Comparison of ENCODE assay signal across 24 cellular contexts in genomic region chr10:86068532-86069337, GRCh38.
DNase-seq lines count a peak whose midpoint lies in the region; ATAC-seq and TF ChIP-seq lines count a peak whose summit lies in the region.
"Had no signal": no experiment of that assay in that cellular context is flagged by ENCODE, and none has a peak within 500 bp of the region (broad histone marks: within the 10 kb centered on the region; RNA-seq: fewer than 3 reads in every experiment).

No MANE protein-coding gene starts in this region.

- TF ChIP-seq CTCF in H9 (conservative IDR thresholded peaks at IDR 0.05) (no peak), coronary artery (IDR thresholded peaks at IDR 0.05) (no peak), neural cell (IDR thresholded peaks at IDR 0.05; ENCODE audit: poor library complexity, severe bottlenecking) (no peak)

- no peaks in the 10 kb centered on the region for H4K20me1 ChIP-seq in H9 (ENCODE audit: control insufficient read depth, insufficient read depth, insufficient read length)
- H4K20me1 ChIP-seq in neural cell (ENCODE audit: insufficient read depth): no peaks in the 10 kb centered on the region

- 0 out of 7 replicates have a peak overlapping the region, but pooled peaks of 1 of the 3 experiments have one; percentile 31 for H3K27ac Mint-ChIP-seq in H9
- H3K27ac Mint-ChIP-seq: activated naive CD4-positive, alpha-beta T cell treated with anti-CD3 and anti-CD28 coated beads for 36 hours; mesothelial cell of epicardium; stimulated activated memory B cell treated with anti-CD40 and anti-IgM and Interleukin-4, amounts not matched to agents 10 μg/mL and 1 μg/mL and 100 μg/mL, for 72 hours had no signal

- ATAC-seq in HG02970 (IDR thresholded peaks at IDR 0.05; ENCODE audit: low FRiP score, unreplicated experiment) (no peak), HG03354 (IDR thresholded peaks at IDR 0.05; ENCODE audit: poor library complexity, severe bottlenecking, unreplicated experiment) (no peak)
- ATAC-seq: stimulated activated memory B cell treated with anti-CD40 and anti-IgM and Interleukin-4, amounts not matched to agents 10 μg/mL and 1 μg/mL and 100 μg/mL, for 72 hours had no signal

- WGBS in H9 (ENCODE audit: extremely low coverage, insufficient read length, low lambda C conversion rate): no CpG with 5 or more reads among the region's 10 CpGs

- no peak overlapping the region for H2AFZ ChIP-seq in H9 (ENCODE audit: low read length)
- H2AFZ ChIP-seq in neural cell (ENCODE audit: low read depth, low read length): no peak overlapping the region
- H2AFZ ChIP-seq: hepatocyte had no signal

- no peak for TF ChIP-seq RAD21 in neural cell (conservative IDR thresholded peaks at IDR 0.05)

- DNase-seq in NCI-H146 (lab: John Stamatoyannopoulos, UW) (peak; percentile 25), NCI-H146 treated with DMSO at 0.1 percent for 48 hours (lab: John Stamatoyannopoulos, UW; ENCODE audit: unreplicated experiment) (no peak), H9 (no peak), coronary artery (ENCODE audit: low spot score) (peak; percentile 55), COLO829 (ENCODE audit: low spot score) (no peak)
- DNase-seq: activated CD4-positive, alpha-beta T cell treated with anti-CD3 and anti-CD28 coated beads for 4 hours; activated naive CD4-positive, alpha-beta T cell treated with anti-CD3 and anti-CD28 coated beads for 36 hours; anterior cingulate cortex; Calu3; cerebellar nuclear complex; GF-D8; MM.1S; NCI-H1930; NCI-H526 treated with DMSO at 0.1 percent for 48 hours; RPMI8226; stimulated activated CD4-positive, alpha-beta T cell treated with anti-CD3 and anti-CD28 coated beads, Interleukin-15, amount 100 ng/mL, for 24 hours had no signal

- H3K36me3 ChIP-seq in neural cell (ENCODE audit: insufficient read depth, low read length): no peaks in the 10 kb centered on the region
- H3K36me3 ChIP-seq: tibial nerve had no signal

- H3F3A ChIP-seq in neural cell (ENCODE audit: insufficient read depth, low read length, poor library complexity, severe bottlenecking): peaks cover 3% of the 10 kb centered on the region

- H3K9me3 ChIP-seq in H9 (ENCODE audit: control insufficient read depth, low read depth, low read length) (no peaks in the 10 kb centered on the region), neural cell (ENCODE audit: low read length) (no peaks in the 10 kb centered on the region)
- H3K9me3 ChIP-seq: tibial nerve had no signal

- peaks cover 2% of the 10 kb centered on the region for H3K27me3 Mint-ChIP-seq in H9 (ENCODE audit: low read depth)

- H2BK120ac ChIP-seq in H9 (ENCODE audit: low read depth, low read length, poor library complexity, severe bottlenecking): no peak overlapping the region

- no peaks in the 10 kb centered on the region for H3K79me1 ChIP-seq in H9 (ENCODE audit: insufficient read depth, low read depth, low read length, poor library complexity, severe bottlenecking)

- H3K4me3 ChIP-seq in coronary artery: no peak overlapping the region
- no peak overlapping the region for H3K4me3 ChIP-seq in neural cell (ENCODE audit: low read length)
- H3K4me3 ChIP-seq: hepatocyte, tibial nerve had no signal

- H4K5ac ChIP-seq in H9 (ENCODE audit: insufficient read length, low read depth, low read length): no peak overlapping the region

- H3K9ac ChIP-seq in H9 (ENCODE audit: extremely low read depth, insufficient read length, low read length): no peak overlapping the region
- peak overlapping the region; percentile 5 for H3K9ac ChIP-seq in neural cell (ENCODE audit: low read length)

- H3K4me1 ChIP-seq in H9 (ENCODE audit: insufficient read depth, low read length): no peaks in the 10 kb centered on the region
- H3K4me1 ChIP-seq: tibial nerve had no signal

- H2BK12ac ChIP-seq in H9 (ENCODE audit: insufficient read length, low read depth, low read length): no peak overlapping the region

- H2BK15ac ChIP-seq in H9 (ENCODE audit: low read depth, low read length): no peak overlapping the region

- H3K56ac ChIP-seq in H9 (ENCODE audit: insufficient read length, low read depth, low read length): no peak overlapping the region

- H3K9me2 ChIP-seq in neural cell (ENCODE audit: insufficient read depth, low read length): no peaks in the 10 kb centered on the region

- TF ChIP-seq EP300 in neural cell (conservative IDR thresholded peaks at IDR 0.05; ENCODE audit: poor library complexity, severe bottlenecking): no peak

- H3K23ac ChIP-seq in H9 (ENCODE audit: insufficient read length, low read depth, low read length): no peak overlapping the region

- 0 out of 4 replicates have a peak, but pooled peaks cover 2 to 3% of the 10 kb centered on the region in 2 experiments for H3K4me1 Mint-ChIP-seq in H9
- H3K4me1 Mint-ChIP-seq: mesothelial cell of epicardium, neural crest cell had no signal

- no peak overlapping the region for H2AK5ac ChIP-seq in H9 (ENCODE audit: insufficient read length, low read length)

- H4K91ac ChIP-seq in H9 (ENCODE audit: insufficient read length, low read depth, low read length): no peak overlapping the region

- no peak overlapping the region for H3K4ac ChIP-seq in H9 (ENCODE audit: low read depth, low read length)

- no peak overlapping the region for H2BK5ac ChIP-seq in H9 (ENCODE audit: insufficient read length, low read length)

- H3T11ph ChIP-seq in H9 (ENCODE audit: low read length): no peak overlapping the region

- H4K8ac ChIP-seq in H9 (replicated peaks; ENCODE audit: insufficient read length, low read depth, low read length): no peak overlapping the region

- H3K14ac ChIP-seq in H9 (ENCODE audit: insufficient read depth, low read length): peak overlapping the region; percentile 45; the same call in 1 of the 2 replicates

- H3K4me2 ChIP-seq in H9 (ENCODE audit: insufficient read depth, insufficient read length, low read length) (no peak overlapping the region), neural cell (ENCODE audit: low read length) (no peak overlapping the region)
- H3K4me2 ChIP-seq: hepatocyte had no signal

- H3K4me3 Mint-ChIP-seq in H9: no peak overlapping the region
- H3K4me3 Mint-ChIP-seq: activated naive CD4-positive, alpha-beta T cell treated with anti-CD3 and anti-CD28 coated beads for 36 hours; mesothelial cell of epicardium; neural crest cell; stimulated activated memory B cell treated with anti-CD40 and anti-IgM and Interleukin-4, amounts not matched to agents 10 μg/mL and 1 μg/mL and 100 μg/mL, for 72 hours had no signal

- H2BK20ac ChIP-seq in H9 (ENCODE audit: low read depth, low read length, poor library complexity, severe bottlenecking): no peak overlapping the region

- no peaks in the 10 kb centered on the region for H3K9me3 Mint-ChIP-seq in H9
- H3K9me3 Mint-ChIP-seq: activated naive CD4-positive, alpha-beta T cell treated with anti-CD3 and anti-CD28 coated beads for 36 hours; mesothelial cell of epicardium; neural crest cell; stimulated activated memory B cell treated with anti-CD40 and anti-IgM and Interleukin-4, amounts not matched to agents 10 μg/mL and 1 μg/mL and 100 μg/mL, for 72 hours had no signal

- H3K27me3 ChIP-seq in H9 (ENCODE audit: insufficient read depth, low read length) (no peaks in the 10 kb centered on the region), neural cell (ENCODE audit: insufficient read depth, low read depth, low read length) (no peaks in the 10 kb centered on the region)
- H3K27me3 ChIP-seq: hepatocyte, tibial nerve had no signal

- H3K79me2 ChIP-seq in H9 (ENCODE audit: insufficient read depth, low read length) (no peaks in the 10 kb centered on the region), neural cell (replicated peaks; ENCODE audit: insufficient read depth, low read length) (no peaks in the 10 kb centered on the region)
- H3K79me2 ChIP-seq: hepatocyte had no signal

- H3K23me2 ChIP-seq in H9 (ENCODE audit: insufficient read length, low read depth, low read length, poor library complexity, severe bottlenecking): no peaks in the 10 kb centered on the region

- no peaks in the 10 kb centered on the region; a peak in 1 of 7 replicates for H3K36me3 Mint-ChIP-seq in H9 (ENCODE audit: insufficient read depth in 1 of 3, low read depth in 3 of 3)
- H3K36me3 Mint-ChIP-seq: mesothelial cell of epicardium; stimulated activated memory B cell treated with anti-CD40 and anti-IgM and Interleukin-4, amounts not matched to agents 10 μg/mL and 1 μg/mL and 100 μg/mL, for 72 hours had no signal

- H3K18ac ChIP-seq in H9 (ENCODE audit: insufficient read length, low read depth, low read length): no peak overlapping the region

- H3K27ac ChIP-seq in H9 (ENCODE audit: insufficient read length, low read depth, low read length) (no peak overlapping the region), coronary artery (no peak overlapping the region), neural cell (ENCODE audit: low read length) (no peak overlapping the region)
- H3K27ac ChIP-seq: hepatocyte, tibial nerve had no signal

TF ChIP-seq in neural cell, 6 proteins besides CTCF, POLR2A, EP300 and RAD21 (continues in another document):
- TF ChIP-seq MXI1 (conservative IDR thresholded peaks at IDR 0.05; ENCODE audit: poor library complexity, severe bottlenecking) (no peak), EZH2 (IDR thresholded peaks at IDR 0.05; ENCODE audit: borderline replicate concordance, insufficient read depth, low read length, poor library complexity, severe bottlenecking) (no peak), SMC3 (conservative IDR thresholded peaks at IDR 0.05; ENCODE audit: poor library complexity) (no peak), TAF1 (IDR thresholded peaks at IDR 0.05; ENCODE audit: low read depth) (no peak)
- TF ChIP-seq, protein P1, sequence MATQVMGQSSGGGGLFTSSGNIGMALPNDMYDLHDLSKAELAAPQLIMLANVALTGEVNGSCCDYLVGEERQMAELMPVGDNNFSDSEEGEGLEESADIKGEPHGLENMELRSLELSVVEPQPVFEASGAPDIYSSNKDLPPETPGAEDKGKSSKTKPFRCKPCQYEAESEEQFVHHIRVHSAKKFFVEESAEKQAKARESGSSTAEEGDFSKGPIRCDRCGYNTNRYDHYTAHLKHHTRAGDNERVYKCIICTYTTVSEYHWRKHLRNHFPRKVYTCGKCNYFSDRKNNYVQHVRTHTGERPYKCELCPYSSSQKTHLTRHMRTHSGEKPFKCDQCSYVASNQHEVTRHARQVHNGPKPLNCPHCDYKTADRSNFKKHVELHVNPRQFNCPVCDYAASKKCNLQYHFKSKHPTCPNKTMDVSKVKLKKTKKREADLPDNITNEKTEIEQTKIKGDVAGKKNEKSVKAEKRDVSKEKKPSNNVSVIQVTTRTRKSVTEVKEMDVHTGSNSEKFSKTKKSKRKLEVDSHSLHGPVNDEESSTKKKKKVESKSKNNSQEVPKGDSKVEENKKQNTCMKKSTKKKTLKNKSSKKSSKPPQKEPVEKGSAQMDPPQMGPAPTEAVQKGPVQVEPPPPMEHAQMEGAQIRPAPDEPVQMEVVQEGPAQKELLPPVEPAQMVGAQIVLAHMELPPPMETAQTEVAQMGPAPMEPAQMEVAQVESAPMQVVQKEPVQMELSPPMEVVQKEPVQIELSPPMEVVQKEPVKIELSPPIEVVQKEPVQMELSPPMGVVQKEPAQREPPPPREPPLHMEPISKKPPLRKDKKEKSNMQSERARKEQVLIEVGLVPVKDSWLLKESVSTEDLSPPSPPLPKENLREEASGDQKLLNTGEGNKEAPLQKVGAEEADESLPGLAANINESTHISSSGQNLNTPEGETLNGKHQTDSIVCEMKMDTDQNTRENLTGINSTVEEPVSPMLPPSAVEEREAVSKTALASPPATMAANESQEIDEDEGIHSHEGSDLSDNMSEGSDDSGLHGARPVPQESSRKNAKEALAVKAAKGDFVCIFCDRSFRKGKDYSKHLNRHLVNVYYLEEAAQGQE (IDR thresholded peaks at IDR 0.05; ENCODE audit: borderline replicate concordance): no peak

Comparison
In these comparisons a context has a peak if more than half of its experiments do, and no peak if none do; other contexts are left out.
1. DNase-seq: peak in NCI-H146 (single experiment) and coronary artery (single experiment); none in NCI-H146 treated with DMSO at 0.1 percent for 48 hours (single experiment), H9 (single experiment) and COLO829 (single experiment).